ENCODE assay signal across 9 cellular contexts in the genomic region with DNA sequence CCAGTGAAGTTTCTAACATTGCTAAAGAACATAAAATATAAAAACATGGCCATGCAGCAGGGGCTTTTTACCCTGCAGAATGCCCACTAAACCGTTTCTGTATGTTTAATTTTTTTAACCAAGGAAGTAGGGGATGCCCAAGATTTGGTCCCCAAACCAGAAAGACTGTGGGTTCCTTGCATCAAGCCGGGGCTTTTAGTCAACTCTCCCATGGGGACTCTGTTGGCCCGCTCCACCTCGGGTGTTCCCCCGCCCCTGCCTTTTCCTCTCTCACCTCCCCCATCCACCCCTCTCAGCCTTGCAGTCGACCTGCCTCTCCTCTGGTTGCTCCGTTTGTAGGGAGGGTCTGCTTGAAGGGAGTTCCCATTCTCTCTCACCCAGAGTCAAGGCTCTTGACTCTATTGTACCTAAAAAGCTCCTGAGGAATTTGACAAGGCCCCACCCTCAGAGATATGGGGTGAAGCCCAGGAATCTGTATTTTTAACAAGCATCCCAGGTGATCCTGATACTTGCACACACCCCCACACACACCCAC.
DNase-seq lines count a peak whose midpoint lies in the region; TF ChIP-seq lines count a peak whose summit lies in the region.
"Had no signal": no experiment of that assay in that cellular context is flagged by ENCODE, and none has a peak within 500 bp of the region (broad histone marks: within the 10 kb centered on the region; RNA-seq: fewer than 3 reads in every experiment).

No MANE protein-coding gene starts in this region.

- H3K27me3 ChIP-seq in breast epithelium = no peaks in the 10 kb centered on the region

- H3K27ac ChIP-seq in breast epithelium = peak overlapping the region; percentile 46 to 76

- TF ChIP-seq CTCF in GM12875 (IDR thresholded peaks at IDR 0.05; ENCODE audit: borderline replicate concordance, insufficient read depth, low read depth, low read length) (no peak), breast epithelium (IDR thresholded peaks at IDR 0.05) (no peak)

- peaks cover 0 to 4% of the 10 kb centered on the region in 2 donors for H3K4me1 ChIP-seq in breast epithelium

- no peaks in the 10 kb centered on the region for H3K9me3 ChIP-seq in breast epithelium

- H3K4me3 ChIP-seq in GM12875 (ENCODE audit: low read depth, low read length) = peak overlapping the region; percentile 27
- no peak overlapping the region for H3K4me3 ChIP-seq in breast epithelium

- no peak for TF ChIP-seq POLR2A in breast epithelium (IDR thresholded peaks at IDR 0.05)

- intact Hi-C loops in breast epithelium (cut with DNase I; ENCODE audit: low total_unique reads) = no loop called here

- DNase-seq in T-helper 22 cell (ENCODE audit: low read depth) = peak; percentile 65
- no peak for DNase-seq in breast epithelium (ENCODE audit: low spot score in 2 of 2)
- DNase-seq in stimulated activated CD4-positive, alpha-beta T cell treated with anti-CD3 and anti-CD28 coated beads, Interleukin-4, amount 100 ng/mL, for 1 hour = peak; percentile 72
- DNase-seq in medulla oblongata (ENCODE audit: extremely low spot score) = no peak
- DNase-seq in NCI-H2196 treated with DMSO at 0.1 percent for 48 hours (lab: John Stamatoyannopoulos, UW; ENCODE audit: unreplicated experiment) = no peak
- DNase-seq in RPMI8226 = no peak
- no peak for DNase-seq in LoVo (ENCODE audit: low spot score)
- DNase-seq: NCI-H1048 had no signal

- no peaks in the 10 kb centered on the region for H3K36me3 ChIP-seq in breast epithelium

Comparison
In these comparisons a context has a peak if more than half of its experiments do, and no peak if none do; other contexts are left out.
1. DNase-seq: peak in T-helper 22 cell (single experiment) and stimulated activated CD4-positive, alpha-beta T cell treated with anti-CD3 and anti-CD28 coated beads, Interleukin-4, amount 100 ng/mL, for 1 hour (single experiment); none in breast epithelium (0 of 2), medulla oblongata (single experiment), NCI-H2196 treated with DMSO at 0.1 percent for 48 hours (single experiment), RPMI8226 (single experiment) and LoVo (single experiment).